In genomic region chr14:89619616-89620273, GRCh38 we compare ENCODE assay signal across 8 cellular contexts.
A peak's percentile ranks its signal among the peaks of the same experiment; 100 is the strongest.
DNase-seq lines count a peak whose midpoint lies in the region; ATAC-seq and TF ChIP-seq lines count a peak whose summit lies in the region.

No MANE protein-coding gene starts in this region.

- H3K27ac ChIP-seq in heart left ventricle = peak overlapping the region in 7 of 12 donors; percentile 52 to 87 (median 82)
- H3K27ac ChIP-seq in ascending aorta = no peak overlapping the region
- H3K27ac ChIP-seq in urinary bladder (ENCODE audit: low read depth) = no peak overlapping the region

- H3K9me3 ChIP-seq in heart left ventricle = no peaks in the 10 kb centered on the region
- H3K9me3 ChIP-seq in ascending aorta = no peaks in the 10 kb centered on the region

- no peaks in the 10 kb centered on the region for H3K27me3 Mint-ChIP-seq in memory B cell

- H3K9me3 Mint-ChIP-seq in memory B cell = no peaks in the 10 kb centered on the region

- ATAC-seq in heart left ventricle = no peak
- ATAC-seq in Right ventricle myocardium inferior = no peak
- no peak for ATAC-seq in memory B cell (ENCODE audit: low read depth)
- no peak for ATAC-seq in HG03460 (IDR thresholded peaks at IDR 0.05; ENCODE audit: unreplicated experiment)
- no peak for ATAC-seq in GM18511 (IDR thresholded peaks at IDR 0.05; ENCODE audit: unreplicated experiment)

- H3K27me3 ChIP-seq in heart left ventricle = no peaks in the 10 kb centered on the region
- no peaks in the 10 kb centered on the region for H3K27me3 ChIP-seq in ascending aorta

- TF ChIP-seq CTCF in heart left ventricle (IDR thresholded peaks at IDR 0.05) (no peak), ascending aorta (IDR thresholded peaks at IDR 0.05) (no peak)

- DNase-seq in heart left ventricle (no peak), Right ventricle myocardium inferior (ENCODE audit: missing footprints) (no peak), ascending aorta (ENCODE audit: low spot score in 2 of 2) (no peak), memory B cell (ENCODE audit: low spot score in 2 of 2) (no peak), DMS153 (lab: John Stamatoyannopoulos, UW) (no peak)

- peak overlapping the region; percentile 83 for H3K4me3 Mint-ChIP-seq in memory B cell

- no peak for TF ChIP-seq POLR2A in heart left ventricle (IDR thresholded peaks at IDR 0.05)

- H3K36me3 Mint-ChIP-seq in memory B cell = no peaks in the 10 kb centered on the region

- intact Hi-C loops in heart left ventricle (cut with DNase I) (loop anchor here in 9 of 10 donors (2.0 to 10.0 kb wide), 12 partner anchors 42 to 582 kb away; partner anchors contain the start of gene FOXN3 (in 8 of the 9)), Right ventricle myocardium inferior (cut with DNase I) (loop anchor here (2.0 to 10.0 kb wide), 6 partner anchors 41 to 395 kb away; partner anchors contain the start of gene FOXN3), ascending aorta (cut with DNase I) (loop anchor here (2.0 to 5.0 kb wide), 5 partner anchors 42 to 577 kb away; partner anchors contain the start of gene FOXN3)

- peak overlapping the region; percentile 55 to 91 (median 80) for H3K4me3 ChIP-seq in heart left ventricle
- H3K4me3 ChIP-seq in ascending aorta = peak overlapping the region; percentile 87 to 97
- H3K4me3 ChIP-seq in urinary bladder (ENCODE audit: low read depth, low read length) = peak overlapping the region; percentile 94

- H3K27ac Mint-ChIP-seq in memory B cell = peak overlapping the region; percentile 68

- WGBS in heart left ventricle, 4 donors = 71 to 81% (median 76%) methylated on average over 6 of the region's 6 CpGs
- WGBS in urinary bladder = 84% methylated on average over 6 of the region's 6 CpGs

- H3K4me1 ChIP-seq in heart left ventricle (peaks cover 0 to 55% (median 25%) of the 10 kb centered on the region in 12 donors), ascending aorta (peaks cover 0 to 10% of the 10 kb centered on the region in 2 donors), urinary bladder (ENCODE audit: insufficient read depth) (no peaks in the 10 kb centered on the region)

- peaks cover 32% of the 10 kb centered on the region for H3K4me1 Mint-ChIP-seq in memory B cell

- H3K36me3 ChIP-seq in heart left ventricle (no peaks in the 10 kb centered on the region), ascending aorta (no peaks in the 10 kb centered on the region), urinary bladder (ENCODE audit: insufficient read depth) (no peaks in the 10 kb centered on the region)

Comparison
In these comparisons a context has a peak if more than half of its experiments do, and no peak if none do; other contexts are left out.
1. H3K27ac ChIP-seq: peak in heart left ventricle (7 of 12); none in ascending aorta (0 of 2) and urinary bladder (single experiment).
2. Peak in every context shown above with its lines, with median percentiles within 50 percentile points of each other: H3K4me3 ChIP-seq.